ENCODE assay signal across 8 cellular contexts in the genomic region with DNA sequence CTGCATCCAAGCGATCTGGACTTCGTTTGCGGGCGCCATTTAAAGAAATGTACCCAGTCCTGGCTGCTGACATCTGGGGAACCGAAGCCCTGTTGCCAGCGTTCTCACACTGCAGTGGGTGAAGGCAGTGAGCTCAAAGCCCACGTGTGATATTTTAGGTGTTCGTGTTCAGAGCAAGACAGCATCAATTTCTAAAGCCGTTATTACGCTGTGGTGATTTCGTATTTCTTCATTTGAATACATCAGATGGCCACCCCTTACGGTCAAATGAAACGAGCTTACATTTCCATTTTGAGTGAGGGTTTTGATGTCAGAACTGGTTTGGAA. TPM values are rescaled to one million over a fixed set of nuclear protein-coding genes. Genes with fewer than 3 reads are reported as not detected.
DNase-seq lines count a peak whose midpoint lies in the region; ATAC-seq lines count a peak whose summit lies in the region.

No MANE protein-coding gene starts in this region.

- H3K36me3 Mint-ChIP-seq in effector memory CD8-positive, alpha-beta T cell (ENCODE audit: insufficient read depth), result no peaks in the 10 kb centered on the region

- no peaks in the 10 kb centered on the region for H3K79me1 ChIP-seq in neuronal stem cell (ENCODE audit: low read depth, low read length)

- H3K27me3 Mint-ChIP-seq in effector memory CD8-positive, alpha-beta T cell, result peaks cover 33 to 37% of the 10 kb centered on the region in 2 donors

- peak; percentile 11 for ATAC-seq in GM19035 (IDR thresholded peaks at IDR 0.05; ENCODE audit: unreplicated experiment)
- ATAC-seq in effector memory CD8-positive, alpha-beta T cell (replicated peaks), result peak; percentile 31
- ATAC-seq in HG02588 (IDR thresholded peaks at IDR 0.05; ENCODE audit: unreplicated experiment), result no peak

- no peaks in the 10 kb centered on the region for H3K9me3 Mint-ChIP-seq in effector memory CD8-positive, alpha-beta T cell

- H3K4ac ChIP-seq in neuronal stem cell (ENCODE audit: low read length), result no peak overlapping the region

- H2AK5ac ChIP-seq in neuronal stem cell (ENCODE audit: low read depth, low read length), result no peak overlapping the region

- DNase-seq in NCI-H2227 treated with DMSO at 0.1 percent for 48 hours (lab: John Stamatoyannopoulos, UW) (peak; percentile 24), neuronal stem cell (ENCODE audit: low spot score) (no peak), ecto neural progenitor cell (ENCODE audit: low spot score) (no peak), MV-4-11 (lab: John Stamatoyannopoulos, UW) (no peak)
- DNase-seq in effector memory CD8-positive, alpha-beta T cell, result no peak
- no peak for DNase-seq in activated CD4-positive, alpha-beta T cell treated with anti-CD3 and anti-CD28 coated beads for 4 hours

- H3K27ac Mint-ChIP-seq in effector memory CD8-positive, alpha-beta T cell, result no peak overlapping the region

- peak overlapping the region; percentile 35 for H2BK5ac ChIP-seq in neuronal stem cell (ENCODE audit: low read length)

- H3K14ac ChIP-seq in neuronal stem cell (ENCODE audit: low read length), result no peak overlapping the region

- H3K27ac ChIP-seq in neuronal stem cell (replicated peaks; ENCODE audit: low read length), result peak overlapping the region; percentile 72

- H3K18ac ChIP-seq in neuronal stem cell (ENCODE audit: low read length), result peak overlapping the region; percentile 99

- peak overlapping the region; percentile 92 for H3K4me2 ChIP-seq in neuronal stem cell (ENCODE audit: insufficient read depth, low read length, poor library complexity, severe bottlenecking)

- H4K91ac ChIP-seq in neuronal stem cell (ENCODE audit: low read depth, low read length, poor library complexity), result no peak overlapping the region

- peak overlapping the region; percentile 99 for H2AFZ ChIP-seq in neuronal stem cell (ENCODE audit: low read length)

- H3K4me3 Mint-ChIP-seq in effector memory CD8-positive, alpha-beta T cell, result peak overlapping the region; percentile 67 to 71

- peak overlapping the region; percentile 45 to 90 for H3K4me3 ChIP-seq in neuronal stem cell (ENCODE audit: low read length in 2 of 2)

- H3K27me3 ChIP-seq in neuronal stem cell (ENCODE audit: control insufficient read depth in 3 of 3, insufficient read depth in 3 of 3, low read depth in 1 of 3, low read length in 3 of 3), result no peaks in the 10 kb centered on the region

- H2BK120ac ChIP-seq in neuronal stem cell (ENCODE audit: low read depth, low read length), result no peak overlapping the region

- no peaks in the 10 kb centered on the region for H3K36me3 ChIP-seq in neuronal stem cell (replicated peaks in 1 of 2; ENCODE audit: control insufficient read depth in 2 of 2, insufficient read depth in 2 of 2, low read length in 2 of 2)

- no peak overlapping the region for H3K23ac ChIP-seq in neuronal stem cell (ENCODE audit: low read depth, low read length, poor library complexity)

- H3K9ac ChIP-seq in neuronal stem cell (ENCODE audit: low read depth, low read length, poor library complexity), result peak overlapping the region; percentile 92

- WGBS in neuronal stem cell (ENCODE audit: extremely low coverage in 2 of 2, insufficient read length in 2 of 2, insufficient replicate concordance in 1 of 2), 2 donors, result no CpG with 5 or more reads among the region's 13 CpGs

- peaks cover 0 to 4% of the 10 kb centered on the region in 2 donors for H3K4me1 Mint-ChIP-seq in effector memory CD8-positive, alpha-beta T cell (ENCODE audit: low read depth in 2 of 2)

- no peak overlapping the region for H4K8ac ChIP-seq in neuronal stem cell (ENCODE audit: low read depth, low read length)

- peak overlapping the region; percentile 95 for H2BK15ac ChIP-seq in neuronal stem cell (ENCODE audit: low read length)

- no peak overlapping the region for H2BK12ac ChIP-seq in neuronal stem cell (ENCODE audit: low read length)

- H3K9me3 ChIP-seq in neuronal stem cell (replicated peaks in 1 of 2; ENCODE audit: control insufficient read depth in 2 of 2, insufficient read depth in 1 of 2, low read depth in 1 of 2, low read length in 2 of 2), result no peaks in the 10 kb centered on the region

- H3K4me1 ChIP-seq in neuronal stem cell (ENCODE audit: control insufficient read depth in 2 of 2, insufficient read depth in 1 of 2, low read depth in 1 of 2, low read length in 2 of 2), result peaks cover 5 to 8% of the 10 kb centered on the region in 2 donors

RNA-seq across cellular contexts. Expression of a gene that starts 0.4 kb away (rescaled TPM):
- polyA plus RNA-seq in neuronal stem cell (2013, experiment 1 of 2), result 1.6 TPM
- polyA plus RNA-seq in neuronal stem cell (2013, experiment 2 of 2), result 2.2 TPM

RNA-seq across cellular contexts. Expression of a gene that starts 42.2 kb away (rescaled TPM):
- 21.2 TPM for polyA plus RNA-seq in neuronal stem cell (2013, experiment 1 of 2)
- 23.7 TPM for polyA plus RNA-seq in neuronal stem cell (2013, experiment 2 of 2)

RNA-seq across cellular contexts. Expression of a gene that starts 43.4 kb away (rescaled TPM):
- polyA plus RNA-seq in neuronal stem cell (2013, experiment 1 of 2), result 0.04 TPM
- polyA plus RNA-seq in neuronal stem cell (2013, experiment 2 of 2), result 0.03 TPM
